Comparison of ENCODE assay signal across 34 cellular contexts in genomic region chr1:193703101-193703500, GRCh38.
"Had no signal": no experiment of that assay in that cellular context is flagged by ENCODE, and none has a peak within 500 bp of the region (broad histone marks: within the 10 kb centered on the region; RNA-seq: fewer than 3 reads in every experiment).

No MANE protein-coding gene starts in this region.

- H3K9me3 Mint-ChIP-seq: activated B cell treated with CpG ODN at 0.5 μM for 24 hours; activated naive CD4-positive, alpha-beta T cell treated with anti-CD3 and anti-CD28 coated beads, Interleukin-2, amount 10 ng/mL, durations not matched to agents 7 days and 5 days; activated T-cell treated with anti-CD3 and anti-CD28 coated beads, Interleukin-2, amount 50 U/mL, for 72 hours; central memory CD8-positive, alpha-beta T cell had no signal

- DNase-seq: activated B cell treated with CpG ODN at 0.5 μM for 24 hours; activated CD4-positive, alpha-beta memory T cell treated with anti-CD3 and anti-CD28 coated beads, Interleukin-2, amount 10 ng/mL, durations not matched to agents 7 days and 5 days; activated CD4-positive, alpha-beta T cell treated with anti-CD3 and anti-CD28 coated beads for 48 hours; activated CD8-positive, alpha-beta memory T cell treated with anti-CD3 and anti-CD28 coated beads, Interleukin-2, amount 50 U/mL, for 48 hours; activated gamma-delta T cell; activated naive CD4-positive, alpha-beta T cell; activated naive CD4-positive, alpha-beta T cell treated with anti-CD3 and anti-CD28 coated beads, Interleukin-2, amount 10 ng/mL, durations not matched to agents 7 days and 5 days; activated naive CD8-positive, alpha-beta T cell treated with anti-CD3 and anti-CD28 coated beads, Interleukin-2, amount 10 ng/mL, durations not matched to agents 7 days and 5 days; activated T-cell treated with anti-CD3 and anti-CD28 coated beads for 4 hours; activated T-cell treated with anti-CD3 and anti-CD28 coated beads, Interleukin-2, amount 50 U/mL, for 24 hours; activated T-cell treated with anti-CD3 and anti-CD28 coated beads, Interleukin-2, amount 50 U/mL, for 72 hours; amniotic stem cell; anterior cingulate cortex; brain microvascular endothelial cell; cortex of kidney; dermis blood vessel endothelial cell; effector CD4-positive, alpha-beta T cell; effector memory CD8-positive, alpha-beta T cell; erythroblast; foreskin keratinocyte; gastrocnemius medialis; glutamatergic neuron; heart left ventricle; T-cell; T1000; WERI-Rb-1 had no signal

- H3K9me3 ChIP-seq: esophagus muscularis mucosa, gastrocnemius medialis, heart left ventricle had no signal

- H3K4me1 Mint-ChIP-seq: activated B cell treated with CpG ODN at 0.5 μM for 24 hours had no signal

- H3K36me3 ChIP-seq: brain microvascular endothelial cell, esophagus muscularis mucosa, gastrocnemius medialis, heart left ventricle, WERI-Rb-1 had no signal

- H3K4me3 ChIP-seq: esophagus muscularis mucosa, gastrocnemius medialis, heart left ventricle had no signal

- H3K36me3 Mint-ChIP-seq: activated naive CD4-positive, alpha-beta T cell treated with anti-CD3 and anti-CD28 coated beads, Interleukin-2, amount 10 ng/mL, durations not matched to agents 7 days and 5 days; activated naive CD4-positive, alpha-beta T cell treated with anti-CD3 and anti-CD28 coated beads, Interleukin-2, amount 50 U/mL, for 72 hours; activated naive CD8-positive, alpha-beta T cell treated with anti-CD3 and anti-CD28 coated beads, Interleukin-2, amount 10 ng/mL, durations not matched to agents 7 days and 5 days; T-cell had no signal

- H3K4me1 ChIP-seq: gastrocnemius medialis, heart left ventricle had no signal

- H3K27ac Mint-ChIP-seq: activated B cell treated with CpG ODN at 0.5 μM for 24 hours; activated CD4-positive, alpha-beta memory T cell treated with anti-CD3 and anti-CD28 coated beads, Interleukin-2, amount 10 ng/mL, durations not matched to agents 7 days and 5 days; activated naive CD4-positive, alpha-beta T cell treated with anti-CD3 and anti-CD28 coated beads, Interleukin-2, amount 10 ng/mL, durations not matched to agents 7 days and 5 days; activated naive CD4-positive, alpha-beta T cell treated with anti-CD3 and anti-CD28 coated beads, Interleukin-2, amount 50 U/mL, for 72 hours; activated naive CD8-positive, alpha-beta T cell treated with anti-CD3 and anti-CD28 coated beads, Interleukin-2, amount 10 ng/mL, durations not matched to agents 7 days and 5 days; activated T-cell treated with anti-CD3 and anti-CD28 coated beads, Interleukin-2, amount 50 U/mL, for 24 hours; activated T-cell treated with anti-CD3 and anti-CD28 coated beads, Interleukin-2, amount 50 U/mL, for 72 hours; effector memory CD8-positive, alpha-beta T cell; T-cell; T-helper 1 cell treated with Interleukin-12 subunit alpha and Interleukin-12 subunit beta and Interleukin-4 antibody, amounts not matched to agents 30 μg/mL and 1 μg/mL, for 36 hours; T-helper 2 cell treated with Interferon-gamma antibody and Interleukin-4, amounts not matched to agents 5 μg/mL and 100 μg/mL, for 36 hours had no signal

- H3K27ac ChIP-seq: brain microvascular endothelial cell, esophagus muscularis mucosa, foreskin keratinocyte, gastrocnemius medialis, heart left ventricle, WERI-Rb-1 had no signal

- H3K4me3 Mint-ChIP-seq: activated B cell treated with CpG ODN at 0.5 μM for 24 hours; activated CD4-positive, alpha-beta memory T cell treated with anti-CD3 and anti-CD28 coated beads, Interleukin-2, amount 10 ng/mL, durations not matched to agents 7 days and 5 days; activated naive CD4-positive, alpha-beta T cell treated with anti-CD3 and anti-CD28 coated beads, Interleukin-2, amount 10 ng/mL, durations not matched to agents 7 days and 5 days; activated naive CD8-positive, alpha-beta T cell treated with anti-CD3 and anti-CD28 coated beads, Interleukin-2, amount 10 ng/mL, durations not matched to agents 7 days and 5 days; activated T-cell treated with anti-CD3 and anti-CD28 coated beads, Interleukin-2, amount 50 U/mL, for 24 hours; activated T-cell treated with anti-CD3 and anti-CD28 coated beads, Interleukin-2, amount 50 U/mL, for 72 hours; central memory CD8-positive, alpha-beta T cell; effector memory CD8-positive, alpha-beta T cell; T-cell; T-helper 1 cell treated with Interleukin-12 subunit alpha and Interleukin-12 subunit beta and Interleukin-4 antibody, amounts not matched to agents 30 μg/mL and 1 μg/mL, for 36 hours; T-helper 2 cell treated with Interferon-gamma antibody and Interleukin-4, amounts not matched to agents 5 μg/mL and 100 μg/mL, for 36 hours had no signal

- ATAC-seq: activated CD4-positive, CD25-positive, alpha-beta regulatory T cell treated with anti-CD3 and anti-CD28 coated beads, Interleukin-2, amount 50 U/mL, for 24 hours; activated naive CD4-positive, alpha-beta T cell treated with anti-CD3 and anti-CD28 coated beads, Interleukin-2, amount 50 U/mL, for 72 hours; activated T-cell treated with anti-CD3 and anti-CD28 coated beads, Interleukin-2, amount 50 U/mL, for 72 hours; effector memory CD8-positive, alpha-beta T cell; foreskin keratinocyte; gastrocnemius medialis; heart left ventricle; T-cell had no signal

- H3K27me3 Mint-ChIP-seq: activated B cell treated with CpG ODN at 0.5 μM for 24 hours; activated CD4-positive, alpha-beta memory T cell treated with anti-CD3 and anti-CD28 coated beads, Interleukin-2, amount 10 ng/mL, durations not matched to agents 7 days and 5 days; activated naive CD4-positive, alpha-beta T cell treated with anti-CD3 and anti-CD28 coated beads, Interleukin-2, amount 10 ng/mL, durations not matched to agents 7 days and 5 days; activated naive CD8-positive, alpha-beta T cell treated with anti-CD3 and anti-CD28 coated beads, Interleukin-2, amount 10 ng/mL, durations not matched to agents 7 days and 5 days; activated T-cell treated with anti-CD3 and anti-CD28 coated beads, Interleukin-2, amount 50 U/mL, for 24 hours; central memory CD8-positive, alpha-beta T cell; effector memory CD8-positive, alpha-beta T cell; T-cell had no signal

- H3K27me3 ChIP-seq: brain microvascular endothelial cell, esophagus muscularis mucosa, foreskin keratinocyte, gastrocnemius medialis, heart left ventricle had no signal

- FAIRE-seq: astrocyte, bronchial epithelial cell had no signal
